21 cellular contexts compared by ENCODE assay signal in genomic region chr13:71017607-71018006, GRCh38.
DNase-seq lines count a peak whose midpoint lies in the region; ATAC-seq and TF ChIP-seq lines count a peak whose summit lies in the region.
"Had no signal": no experiment of that assay in that cellular context is flagged by ENCODE, and none has a peak within 500 bp of the region (broad histone marks: within the 10 kb centered on the region; RNA-seq: fewer than 3 reads in every experiment).

No MANE protein-coding gene starts in this region.

- H3K4me1 Mint-ChIP-seq in H9 (peaks cover 4 to 8% of the 10 kb centered on the region in 2 experiments), endodermal cell (peaks cover 29% of the 10 kb centered on the region)
- H3K4me1 Mint-ChIP-seq: CD4-positive, alpha-beta memory T cell had no signal

- H2BK12ac ChIP-seq in H9 (ENCODE audit: insufficient read length, low read depth, low read length), result no peak overlapping the region

- H3K79me1 ChIP-seq in H9 (ENCODE audit: insufficient read depth, low read depth, low read length, poor library complexity, severe bottlenecking) (no peaks in the 10 kb centered on the region), mesendoderm (ENCODE audit: low read length) (no peaks in the 10 kb centered on the region)

- H2BK20ac ChIP-seq in H9 (ENCODE audit: low read depth, low read length, poor library complexity, severe bottlenecking), result no peak overlapping the region

- no peaks in the 10 kb centered on the region for H4K20me1 ChIP-seq in H9 (ENCODE audit: control insufficient read depth, insufficient read depth, insufficient read length)

- H3K36me3 ChIP-seq in endodermal cell (ENCODE audit: control insufficient read depth, insufficient read depth, low read length) (no peaks in the 10 kb centered on the region), mesendoderm (ENCODE audit: control insufficient read depth, insufficient read depth, low read length) (no peaks in the 10 kb centered on the region)

- H2BK120ac ChIP-seq in H9 (ENCODE audit: low read depth, low read length, poor library complexity, severe bottlenecking) (no peak overlapping the region), mesendoderm (ENCODE audit: low read depth, low read length) (no peak overlapping the region)

- H3K27ac ChIP-seq in 22Rv1 (no peak overlapping the region), H9 (ENCODE audit: insufficient read length, low read depth, low read length) (no peak overlapping the region), endodermal cell (ENCODE audit: low read depth, low read length) (no peak overlapping the region), mesendoderm (ENCODE audit: low read depth, low read length) (no peak overlapping the region)
- H3K27ac ChIP-seq: A549, PC-9, RWPE1 had no signal

- H3K4me3 ChIP-seq in endodermal cell (ENCODE audit: low read length) (no peak overlapping the region), mesendoderm (ENCODE audit: low read length) (no peak overlapping the region)
- H3K4me3 ChIP-seq: A549, PC-9 had no signal

- H3K27me3 Mint-ChIP-seq in H9 (ENCODE audit: low read depth) (peaks cover 2% of the 10 kb centered on the region), endodermal cell (ENCODE audit: insufficient read depth) (no peaks in the 10 kb centered on the region)
- H3K27me3 Mint-ChIP-seq: CD4-positive, alpha-beta memory T cell had no signal

- H3K9ac ChIP-seq in H9 (ENCODE audit: extremely low read depth, insufficient read length, low read length), result no peak overlapping the region
- H3K9ac ChIP-seq in endodermal cell (ENCODE audit: extremely low read depth, low read length, poor library complexity, severe bottlenecking), result no peak overlapping the region
- H3K9ac ChIP-seq in mesendoderm (ENCODE audit: low read length), result no peak overlapping the region

- H2BK15ac ChIP-seq in H9 (ENCODE audit: low read depth, low read length) (no peak overlapping the region), mesendoderm (replicated peaks; ENCODE audit: low read depth) (no peak overlapping the region)

- H4K8ac ChIP-seq in H9 (replicated peaks; ENCODE audit: insufficient read length, low read depth, low read length), result no peak overlapping the region
- no peak overlapping the region for H4K8ac ChIP-seq in mesendoderm (ENCODE audit: low read depth, low read length)

- H2AFZ ChIP-seq in H9 (ENCODE audit: low read length), result no peak overlapping the region
- H2AFZ ChIP-seq: PC-9 had no signal

- H3K27me3 ChIP-seq in H9 (ENCODE audit: insufficient read depth, low read length) (no peaks in the 10 kb centered on the region), endodermal cell (ENCODE audit: control insufficient read depth, insufficient read depth, low read length, poor library complexity, severe bottlenecking) (no peaks in the 10 kb centered on the region), mesendoderm (ENCODE audit: insufficient read depth, low read length, poor library complexity) (no peaks in the 10 kb centered on the region)

- TF ChIP-seq CTCF in 22Rv1 (IDR thresholded peaks at IDR 0.05) (peak; percentile 28; the same call in 1 of the 2 replicates), H9 (conservative IDR thresholded peaks at IDR 0.05) (peak; percentile 39; the same call in 1 of the 3 replicates), endodermal cell (conservative IDR thresholded peaks at IDR 0.05) (peak; percentile 67)

- H3K4me1 ChIP-seq in H9 (ENCODE audit: insufficient read depth, low read length) (no peaks in the 10 kb centered on the region), endodermal cell (ENCODE audit: control insufficient read depth, insufficient read depth, low read length) (peaks cover 8% of the 10 kb centered on the region), mesendoderm (ENCODE audit: control insufficient read depth, low read depth, low read length) (peaks cover 3% of the 10 kb centered on the region)
- H3K4me1 ChIP-seq: A549 had no signal

- ATAC-seq in HG02588 (IDR thresholded peaks at IDR 0.05; ENCODE audit: unreplicated experiment), result no peak
- ATAC-seq: A549 had no signal

- H3K23ac ChIP-seq in H9 (ENCODE audit: insufficient read length, low read depth, low read length) (no peak overlapping the region), mesendoderm (ENCODE audit: low read length) (no peak overlapping the region)

- DNase-seq in H9 (no peak), endodermal cell (peak; percentile 64), mesendoderm (peak; percentile 82), dedifferentiated amniotic fluid mesenchymal stem cell (ENCODE audit: extremely low spot score) (no peak), G401 (ENCODE audit: low spot score) (no peak)
- no peak for DNase-seq in activated naive CD4-positive, alpha-beta T cell treated with Interleukin-2 at 50 U/mL for 16 hours
- DNase-seq: CD4-positive, alpha-beta memory T cell; DMS79 treated with DMSO at 0.1 percent for 48 hours; KG1; NCI-H1105 treated with DMSO at 0.1 percent for 48 hours; NCI-H1694; NCI-H2081 treated with DMSO at 0.1 percent for 48 hours; NCI-H2227 treated with DMSO at 0.1 percent for 48 hours; NCI-H510A treated with DMSO at 0.1 percent for 48 hours; NCI-H82; PC-9; SIG-M5 had no signal

- H3K27ac Mint-ChIP-seq in H9 (peak overlapping the region in 2 of 3 experiments; percentile 57 to 67; a peak in 2 of 7 replicates), endodermal cell (no peak overlapping the region)
- H3K27ac Mint-ChIP-seq: CD4-positive, alpha-beta memory T cell had no signal

- H3K56ac ChIP-seq in H9 (ENCODE audit: insufficient read length, low read depth, low read length) (no peak overlapping the region), mesendoderm (ENCODE audit: low read length) (no peak overlapping the region)

- no peak overlapping the region for H2BK5ac ChIP-seq in H9 (ENCODE audit: insufficient read length, low read length)
- no peak overlapping the region for H2BK5ac ChIP-seq in mesendoderm (ENCODE audit: low read length)

- no peak overlapping the region for H3K4ac ChIP-seq in H9 (ENCODE audit: low read depth, low read length)
- no peak overlapping the region for H3K4ac ChIP-seq in mesendoderm (ENCODE audit: low read depth, low read length)

- no peak overlapping the region for H3K4me2 ChIP-seq in H9 (ENCODE audit: insufficient read depth, insufficient read length, low read length)
- no peak overlapping the region for H3K4me2 ChIP-seq in mesendoderm (ENCODE audit: low read length)
- H3K4me2 ChIP-seq: A549, PC-9 had no signal

- no peaks in the 10 kb centered on the region for H3K36me3 Mint-ChIP-seq in H9 (ENCODE audit: insufficient read depth in 1 of 3, low read depth in 3 of 3)
- H3K36me3 Mint-ChIP-seq in endodermal cell (ENCODE audit: low read depth), result no peaks in the 10 kb centered on the region
- H3K36me3 Mint-ChIP-seq: CD4-positive, alpha-beta memory T cell had no signal

- H3K79me2 ChIP-seq in H9 (ENCODE audit: insufficient read depth, low read length) (no peaks in the 10 kb centered on the region), mesendoderm (ENCODE audit: control insufficient read depth, insufficient read depth, low read length) (no peaks in the 10 kb centered on the region)

- H3K14ac ChIP-seq in H9 (ENCODE audit: insufficient read depth, low read length), result no peak overlapping the region

- H3K4me3 Mint-ChIP-seq in H9, result no peak overlapping the region
- H3K4me3 Mint-ChIP-seq in endodermal cell, result no peak overlapping the region
- H3K4me3 Mint-ChIP-seq: CD4-positive, alpha-beta memory T cell had no signal

- no CpG with 5 or more reads among the region's 1 CpG for WGBS in H9 (ENCODE audit: extremely low coverage, insufficient read length, low lambda C conversion rate)
- WGBS in endodermal cell (ENCODE audit: insufficient coverage in 1 of 2, insufficient read length in 1 of 2), 2 experiments, result 63% methylated on average over 1 of the region's 1 CpG; no CpG with 5 or more reads in 1 of the 2 experiments
- no CpG with 5 or more reads among the region's 1 CpG for WGBS in mesendoderm (ENCODE audit: extremely low coverage, insufficient coverage, low lambda C conversion rate)

- no peak overlapping the region for H4K5ac ChIP-seq in H9 (ENCODE audit: insufficient read length, low read depth, low read length)
- H4K5ac ChIP-seq in mesendoderm (ENCODE audit: low read length), result no peak overlapping the region

- H3K9me3 ChIP-seq in H9 (ENCODE audit: control insufficient read depth, low read depth, low read length), result no peaks in the 10 kb centered on the region
- peaks cover 8% of the 10 kb centered on the region for H3K9me3 ChIP-seq in endodermal cell (ENCODE audit: control insufficient read depth, low read length)
- H3K9me3 ChIP-seq: A549 had no signal

- in situ Hi-C loops in G401 (cut with HindIII; ENCODE audit: low sequenced_read_pairs), result no loop called here

- H3K23me2 ChIP-seq in H9 (ENCODE audit: insufficient read length, low read depth, low read length, poor library complexity, severe bottlenecking), result no peaks in the 10 kb centered on the region

- no peak overlapping the region for H2AK5ac ChIP-seq in H9 (ENCODE audit: insufficient read length, low read length)
- no peak overlapping the region for H2AK5ac ChIP-seq in mesendoderm (ENCODE audit: low read length)

- no peak overlapping the region for H3K18ac ChIP-seq in H9 (ENCODE audit: insufficient read length, low read depth, low read length)
- no peak overlapping the region for H3K18ac ChIP-seq in mesendoderm (ENCODE audit: low read length)

- H4K91ac ChIP-seq in H9 (ENCODE audit: insufficient read length, low read depth, low read length), result no peak overlapping the region

- H3K9me3 Mint-ChIP-seq in H9 (no peaks in the 10 kb centered on the region), endodermal cell (peaks cover 13% of the 10 kb centered on the region)

- H3T11ph ChIP-seq in H9 (ENCODE audit: low read length), result no peak overlapping the region

Comparison
In these comparisons a context has a peak if more than half of its experiments do, and no peak if none do; other contexts are left out.
1. DNase-seq: peak in endodermal cell (single experiment) and mesendoderm (single experiment); none in H9 (single experiment), activated naive CD4-positive, alpha-beta T cell treated with Interleukin-2 at 50 U/mL for 16 hours (single experiment), dedifferentiated amniotic fluid mesenchymal stem cell (single experiment) and G401 (single experiment).
2. Peak in every context shown above with its lines, with median percentiles within 50 percentile points of each other: CTCF ChIP-seq.